9 cellular contexts compared by ENCODE assay signal in the genomic region with DNA sequence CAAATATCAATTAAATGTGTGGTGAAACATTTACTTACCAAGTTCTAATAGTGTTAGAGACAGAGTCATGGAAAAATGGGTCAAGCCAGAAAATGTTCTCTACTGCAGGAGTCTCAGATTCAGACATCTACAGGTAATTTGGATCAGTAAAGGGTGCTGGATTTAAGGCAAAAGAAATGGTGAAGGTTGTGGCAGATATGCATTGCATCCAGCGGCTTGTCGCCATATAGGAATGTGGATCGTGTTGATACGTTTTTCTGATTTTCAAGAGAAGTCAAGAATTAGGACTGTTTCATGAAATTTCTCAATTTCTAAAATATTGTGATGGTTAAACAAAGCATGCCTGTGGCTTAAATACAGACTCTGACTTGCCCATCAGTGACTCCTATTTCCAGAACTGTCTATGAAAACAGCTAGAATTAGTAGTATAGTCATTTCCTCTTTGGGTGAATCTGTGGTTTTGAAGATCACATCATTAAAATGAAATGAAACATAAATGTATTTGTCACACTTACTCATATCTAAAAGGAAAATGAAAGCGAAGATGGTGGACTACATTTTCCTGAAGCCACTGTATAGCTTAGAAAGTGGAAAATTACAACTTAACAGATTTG.
DNase-seq lines count a peak whose midpoint lies in the region; ATAC-seq and TF ChIP-seq lines count a peak whose summit lies in the region.
"Had no signal": no experiment of that assay in that cellular context is flagged by ENCODE, and none has a peak within 500 bp of the region (broad histone marks: within the 10 kb centered on the region; RNA-seq: fewer than 3 reads in every experiment).

No MANE protein-coding gene starts in this region.

- H3K9me3 ChIP-seq in skeletal muscle satellite cell (replicated peaks; ENCODE audit: low read length) = no peaks in the 10 kb centered on the region
- H3K9me3 ChIP-seq: neutrophil had no signal

- H3K4me1 ChIP-seq in skeletal muscle satellite cell (ENCODE audit: control insufficient read depth, insufficient read depth, low read length) = peaks cover 47% of the 10 kb centered on the region

- no peak for TF ChIP-seq CTCF in CD14-positive monocyte (IDR thresholded peaks at IDR 0.05)
- no peak for TF ChIP-seq CTCF in WTC11 (IDR thresholded peaks at IDR 0.05)

- H3K27ac Mint-ChIP-seq in CD14-positive monocyte (no peak overlapping the region), WTC11 (no peak overlapping the region)

- no peaks in the 10 kb centered on the region for H3K36me3 Mint-ChIP-seq in CD14-positive monocyte
- no peaks in the 10 kb centered on the region for H3K36me3 Mint-ChIP-seq in WTC11

- CTCF ChIA-PET in WTC11 (lab: Charles Lee) = no interaction called here

- H3K4me3 ChIP-seq in skeletal muscle satellite cell (ENCODE audit: low read length) = peak overlapping the region; percentile 21

- POLR2A ChIA-PET in WTC11 (lab: Charles Lee) = no interaction called here

- peaks cover 0 to 1% (median 0%) of the 10 kb centered on the region in 3 donors for H3K27me3 Mint-ChIP-seq in CD14-positive monocyte (ENCODE audit: low read depth in 3 of 3)
- H3K27me3 Mint-ChIP-seq in WTC11 (ENCODE audit: low read depth) = no peaks in the 10 kb centered on the region

- intact Hi-C loops in CD14-positive monocyte (cut with micrococcal nuclease) = no loop called here

- H3K9me3 Mint-ChIP-seq in CD14-positive monocyte (no peaks in the 10 kb centered on the region), WTC11 (no peaks in the 10 kb centered on the region)

- ATAC-seq in activated CD4-positive, CD25-positive, alpha-beta regulatory T cell treated with anti-CD3 and anti-CD28 coated beads, Interleukin-2, amount 50 U/mL, for 24 hours = peak; percentile 81 to 87
- ATAC-seq in HG02981 (IDR thresholded peaks at IDR 0.05; ENCODE audit: unreplicated experiment) (peak; percentile 98), SK-N-SH treated with all-trans-retinoic acid at 6 μM for 48 hours (peak; percentile 71), WTC11 (no peak)

- peak overlapping the region; percentile 81 for H3K9ac ChIP-seq in skeletal muscle satellite cell (ENCODE audit: low read depth, low read length)

- H3K27me3 ChIP-seq in skeletal muscle satellite cell (ENCODE audit: control insufficient read depth, insufficient read depth, low read length) = no peaks in the 10 kb centered on the region
- H3K27me3 ChIP-seq: neutrophil had no signal

- peak overlapping the region; percentile 61 for H3K4me2 ChIP-seq in skeletal muscle satellite cell (ENCODE audit: low read length)

- DNase-seq in activated CD4-positive, CD25-positive, alpha-beta regulatory T cell treated with anti-CD3 and anti-CD28 coated beads, Interleukin-2, amount 50 U/mL, for 72 hours = no peak
- DNase-seq in CD14-positive monocyte (ENCODE audit: low spot score) (no peak), iPS-NIHi11 (ENCODE audit: low spot score) (no peak), WTC11 (ENCODE audit: low spot score) (no peak)

- peaks cover 5% of the 10 kb centered on the region for H3K4me1 Mint-ChIP-seq in CD14-positive monocyte
- no peaks in the 10 kb centered on the region for H3K4me1 Mint-ChIP-seq in WTC11

- no peaks in the 10 kb centered on the region for H3K36me3 ChIP-seq in skeletal muscle satellite cell (ENCODE audit: insufficient read depth, low read length)
- H3K36me3 ChIP-seq: neutrophil had no signal

- no peak overlapping the region for H3K4me3 Mint-ChIP-seq in CD14-positive monocyte
- H3K4me3 Mint-ChIP-seq in WTC11 = no peak overlapping the region

TF ChIP-seq in SK-N-SH treated with all-trans-retinoic acid at 6 μM for 48 hours, 23 proteins besides CTCF, POLR2A, EP300 and RAD21:
- TF ChIP-seq TOX (CRISPR knock-in tag; IDR thresholded peaks at IDR 0.05; ENCODE audit: borderline replicate concordance) (peak; percentile 86), BACH2 (CRISPR knock-in tag; IDR thresholded peaks at IDR 0.05; ENCODE audit: borderline replicate concordance) (no peak)

TF ChIP-seq in WTC11, 78 proteins besides CTCF, POLR2A, EP300 and RAD21:
- TF ChIP-seq TP53 (CRISPR knock-in tag; IDR thresholded peaks at IDR 0.05) (no peak), ZNF219 (CRISPR knock-in tag; IDR thresholded peaks at IDR 0.05; ENCODE audit: borderline replicate concordance) (no peak), GRHL2 (CRISPR knock-in tag; IDR thresholded peaks at IDR 0.05; ENCODE audit: insufficient replicate concordance, severe bottlenecking) (no peak), ZNF671 (CRISPR knock-in tag; IDR thresholded peaks at IDR 0.05) (no peak), ZNF138 (CRISPR knock-in tag; conservative IDR thresholded peaks at IDR 0.05) (no peak), ZNF232 (CRISPR knock-in tag; IDR thresholded peaks at IDR 0.05) (no peak)
- TF ChIP-seq, protein P1, sequence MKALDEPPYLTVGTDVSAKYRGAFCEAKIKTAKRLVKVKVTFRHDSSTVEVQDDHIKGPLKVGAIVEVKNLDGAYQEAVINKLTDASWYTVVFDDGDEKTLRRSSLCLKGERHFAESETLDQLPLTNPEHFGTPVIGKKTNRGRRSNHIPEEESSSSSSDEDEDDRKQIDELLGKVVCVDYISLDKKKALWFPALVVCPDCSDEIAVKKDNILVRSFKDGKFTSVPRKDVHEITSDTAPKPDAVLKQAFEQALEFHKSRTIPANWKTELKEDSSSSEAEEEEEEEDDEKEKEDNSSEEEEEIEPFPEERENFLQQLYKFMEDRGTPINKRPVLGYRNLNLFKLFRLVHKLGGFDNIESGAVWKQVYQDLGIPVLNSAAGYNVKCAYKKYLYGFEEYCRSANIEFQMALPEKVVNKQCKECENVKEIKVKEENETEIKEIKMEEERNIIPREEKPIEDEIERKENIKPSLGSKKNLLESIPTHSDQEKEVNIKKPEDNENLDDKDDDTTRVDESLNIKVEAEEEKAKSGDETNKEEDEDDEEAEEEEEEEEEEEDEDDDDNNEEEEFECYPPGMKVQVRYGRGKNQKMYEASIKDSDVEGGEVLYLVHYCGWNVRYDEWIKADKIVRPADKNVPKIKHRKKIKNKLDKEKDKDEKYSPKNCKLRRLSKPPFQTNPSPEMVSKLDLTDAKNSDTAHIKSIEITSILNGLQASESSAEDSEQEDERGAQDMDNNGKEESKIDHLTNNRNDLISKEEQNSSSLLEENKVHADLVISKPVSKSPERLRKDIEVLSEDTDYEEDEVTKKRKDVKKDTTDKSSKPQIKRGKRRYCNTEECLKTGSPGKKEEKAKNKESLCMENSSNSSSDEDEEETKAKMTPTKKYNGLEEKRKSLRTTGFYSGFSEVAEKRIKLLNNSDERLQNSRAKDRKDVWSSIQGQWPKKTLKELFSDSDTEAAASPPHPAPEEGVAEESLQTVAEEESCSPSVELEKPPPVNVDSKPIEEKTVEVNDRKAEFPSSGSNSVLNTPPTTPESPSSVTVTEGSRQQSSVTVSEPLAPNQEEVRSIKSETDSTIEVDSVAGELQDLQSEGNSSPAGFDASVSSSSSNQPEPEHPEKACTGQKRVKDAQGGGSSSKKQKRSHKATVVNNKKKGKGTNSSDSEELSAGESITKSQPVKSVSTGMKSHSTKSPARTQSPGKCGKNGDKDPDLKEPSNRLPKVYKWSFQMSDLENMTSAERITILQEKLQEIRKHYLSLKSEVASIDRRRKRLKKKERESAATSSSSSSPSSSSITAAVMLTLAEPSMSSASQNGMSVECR (CRISPR knock-in tag; IDR thresholded peaks at IDR 0.05; ENCODE audit: borderline replicate concordance) = no peak
- TF ChIP-seq, protein P2, sequence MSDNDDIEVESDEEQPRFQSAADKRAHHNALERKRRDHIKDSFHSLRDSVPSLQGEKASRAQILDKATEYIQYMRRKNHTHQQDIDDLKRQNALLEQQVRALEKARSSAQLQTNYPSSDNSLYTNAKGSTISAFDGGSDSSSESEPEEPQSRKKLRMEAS (CRISPR knock-in tag; IDR thresholded peaks at IDR 0.05) = no peak
- TF ChIP-seq, protein P3, sequence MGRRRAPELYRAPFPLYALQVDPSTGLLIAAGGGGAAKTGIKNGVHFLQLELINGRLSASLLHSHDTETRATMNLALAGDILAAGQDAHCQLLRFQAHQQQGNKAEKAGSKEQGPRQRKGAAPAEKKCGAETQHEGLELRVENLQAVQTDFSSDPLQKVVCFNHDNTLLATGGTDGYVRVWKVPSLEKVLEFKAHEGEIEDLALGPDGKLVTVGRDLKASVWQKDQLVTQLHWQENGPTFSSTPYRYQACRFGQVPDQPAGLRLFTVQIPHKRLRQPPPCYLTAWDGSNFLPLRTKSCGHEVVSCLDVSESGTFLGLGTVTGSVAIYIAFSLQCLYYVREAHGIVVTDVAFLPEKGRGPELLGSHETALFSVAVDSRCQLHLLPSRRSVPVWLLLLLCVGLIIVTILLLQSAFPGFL (CRISPR knock-in tag; IDR thresholded peaks at IDR 0.05; ENCODE audit: borderline replicate concordance) = no peak
